Comparison of ENCODE assay signal across 37 cellular contexts in the genomic region with DNA sequence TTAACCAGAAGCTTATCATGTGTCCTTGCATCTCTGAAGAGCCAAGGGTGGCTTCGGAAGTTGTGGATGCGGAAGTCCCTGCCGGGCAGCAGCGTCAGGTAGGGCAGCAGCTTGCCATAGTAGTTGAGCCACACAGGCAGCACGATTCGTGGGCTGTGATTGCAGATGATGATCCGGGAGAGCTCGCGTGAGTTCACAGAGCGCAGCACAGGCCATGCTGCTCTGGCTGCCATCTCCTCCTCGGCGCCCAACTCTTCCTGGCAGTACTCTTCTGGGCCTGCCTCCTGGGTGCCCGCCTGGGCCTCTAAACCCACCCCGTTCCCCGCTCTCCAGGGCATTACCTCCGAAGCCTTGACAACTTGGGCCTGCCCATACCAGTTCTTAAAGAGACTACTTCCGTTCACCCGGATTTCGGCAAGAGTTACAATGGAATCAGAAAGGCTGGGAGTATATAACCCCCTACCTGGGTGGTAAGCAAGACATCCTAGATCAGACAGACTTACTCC. TPM values are rescaled to one million over a fixed set of nuclear protein-coding genes. Genes with fewer than 3 reads are reported as not detected.
"Had no signal": no experiment of that assay in that cellular context is flagged by ENCODE, and none has a peak within 500 bp of the region (broad histone marks: within the 10 kb centered on the region; RNA-seq: fewer than 3 reads in every experiment).

Gene VHLL (minus strand): TSS at position 456 of the 506 bp plus-strand sequence. CDS start 118 bp downstream, at position 338.

- DNase-seq: activated B cell treated with CpG ODN at 0.5 μM for 24 hours; activated CD4-positive, alpha-beta memory T cell treated with anti-CD3 and anti-CD28 coated beads, Interleukin-2, amount 10 ng/mL, durations not matched to agents 7 days and 5 days; activated CD4-positive, alpha-beta T cell treated with anti-CD3 and anti-CD28 coated beads for 1 hour; activated CD8-positive, alpha-beta memory T cell treated with anti-CD3 and anti-CD28 coated beads for 24 hours; activated CD8-positive, alpha-beta memory T cell treated with anti-CD3 and anti-CD28 coated beads, Interleukin-2, amount 10 ng/mL, durations not matched to agents 7 days and 5 days; activated CD8-positive, alpha-beta memory T cell treated with anti-CD3 and anti-CD28 coated beads, Interleukin-2, amount 50 U/mL, for 48 hours; activated gamma-delta T cell; activated naive CD4-positive, alpha-beta T cell treated with Interleukin-2 at 50 U/mL for 16 hours; activated naive CD8-positive, alpha-beta T cell treated with anti-CD3 and anti-CD28 coated beads, Interleukin-2, amount 10 ng/mL, durations not matched to agents 7 days and 5 days; activated T-cell treated with anti-CD3 and anti-CD28 coated beads, Interleukin-2, amount 50 U/mL, for 1 hour; amygdala; Karpas-422; KBM-7; NCI-H1048; NCI-H1105 treated with DMSO at 0.1 percent for 48 hours; NCI-H1436 treated with DMSO at 0.1 percent for 48 hours; NCI-H1694 treated with DMSO at 0.1 percent for 48 hours; NCI-H2029; NCI-H345; NCI-H524 treated with DMSO at 0.1 percent for 48 hours; PC-3; Peyer's patch; RPMI8226; SIG-M5; T-cell; T-helper 17 cell; T-helper 9 cell had no signal

- H3K36me3 ChIP-seq: ascending aorta, cardiac muscle cell, Peyer's patch had no signal

- H3K9me3 Mint-ChIP-seq: activated B cell treated with CpG ODN at 0.5 μM for 24 hours; activated CD4-positive, alpha-beta memory T cell treated with anti-CD3 and anti-CD28 coated beads, Interleukin-2, amount 10 ng/mL, durations not matched to agents 7 days and 5 days; activated naive CD4-positive, alpha-beta T cell treated with anti-CD3 and anti-CD28 coated beads, Interleukin-2, amount 50 U/mL, for 24 hours; activated naive CD8-positive, alpha-beta T cell treated with anti-CD3 and anti-CD28 coated beads, Interleukin-2, amount 10 ng/mL, durations not matched to agents 7 days and 5 days; activated T-helper 2 cell treated with anti-CD3 and anti-CD28 coated beads, Interferon-gamma antibody, Interleukin-2, Interleukin-4, amounts not matched to agents 10 μg/mL and 5 μg/mL and 100 μg/mL, durations not matched to agents 14 hours and 24 hours and 36 hours; central memory CD8-positive, alpha-beta T cell; T-cell had no signal

- H3K4me3 Mint-ChIP-seq: activated B cell treated with CpG ODN at 0.5 μM for 24 hours; activated CD4-positive, alpha-beta memory T cell treated with anti-CD3 and anti-CD28 coated beads, Interleukin-2, amount 10 ng/mL, durations not matched to agents 7 days and 5 days; activated CD8-positive, alpha-beta memory T cell treated with anti-CD3 and anti-CD28 coated beads, Interleukin-2, amount 10 ng/mL, durations not matched to agents 7 days and 5 days; activated naive CD4-positive, alpha-beta T cell treated with anti-CD3 and anti-CD28 coated beads, Interleukin-2, amount 50 U/mL, for 24 hours; activated naive CD8-positive, alpha-beta T cell treated with anti-CD3 and anti-CD28 coated beads, Interleukin-2, amount 10 ng/mL, durations not matched to agents 7 days and 5 days; central memory CD8-positive, alpha-beta T cell; T-cell; T-helper 17 cell had no signal

- H3K27ac Mint-ChIP-seq: activated B cell treated with CpG ODN at 0.5 μM for 24 hours; activated CD4-positive, alpha-beta memory T cell treated with anti-CD3 and anti-CD28 coated beads, Interleukin-2, amount 10 ng/mL, durations not matched to agents 7 days and 5 days; activated CD8-positive, alpha-beta memory T cell treated with anti-CD3 and anti-CD28 coated beads, Interleukin-2, amount 10 ng/mL, durations not matched to agents 7 days and 5 days; activated naive CD4-positive, alpha-beta T cell treated with anti-CD3 and anti-CD28 coated beads, Interleukin-2, amount 50 U/mL, for 24 hours; activated naive CD8-positive, alpha-beta T cell treated with anti-CD3 and anti-CD28 coated beads, Interleukin-2, amount 10 ng/mL, durations not matched to agents 7 days and 5 days; activated T-helper 2 cell treated with anti-CD3 and anti-CD28 coated beads, Interferon-gamma antibody, Interleukin-2, Interleukin-4, amounts not matched to agents 10 μg/mL and 5 μg/mL and 100 μg/mL, durations not matched to agents 14 hours and 24 hours and 36 hours; T-cell; T-helper 17 cell had no signal

- H3K27me3 Mint-ChIP-seq: activated B cell treated with CpG ODN at 0.5 μM for 24 hours; activated CD4-positive, alpha-beta memory T cell treated with anti-CD3 and anti-CD28 coated beads, Interleukin-2, amount 10 ng/mL, durations not matched to agents 7 days and 5 days; activated CD8-positive, alpha-beta memory T cell treated with anti-CD3 and anti-CD28 coated beads, Interleukin-2, amount 10 ng/mL, durations not matched to agents 7 days and 5 days; activated naive CD4-positive, alpha-beta T cell treated with anti-CD3 and anti-CD28 coated beads, Interleukin-2, amount 50 U/mL, for 24 hours; activated naive CD8-positive, alpha-beta T cell treated with anti-CD3 and anti-CD28 coated beads, Interleukin-2, amount 10 ng/mL, durations not matched to agents 7 days and 5 days; central memory CD8-positive, alpha-beta T cell; T-cell; T-helper 17 cell had no signal

- H3K36me3 Mint-ChIP-seq: activated naive CD4-positive, alpha-beta T cell treated with anti-CD3 and anti-CD28 coated beads, Interleukin-2, amount 50 U/mL, for 24 hours; activated naive CD8-positive, alpha-beta T cell treated with anti-CD3 and anti-CD28 coated beads, Interleukin-2, amount 10 ng/mL, durations not matched to agents 7 days and 5 days; T-cell had no signal

- ATAC-seq: activated CD8-positive, alpha-beta memory T cell treated with anti-CD3 and anti-CD28 coated beads, Interleukin-2, amount 10 ng/mL, durations not matched to agents 7 days and 5 days; PC-3; Right ventricle myocardium inferior; SK-N-SH treated with all-trans-retinoic acid at 6 μM for 48 hours; T-cell; T-helper 17 cell had no signal

- H3K4me3 ChIP-seq: ascending aorta, cardiac muscle cell, Peyer's patch had no signal

- H3K27me3 ChIP-seq: ascending aorta, cardiac muscle cell, Peyer's patch had no signal

- H3K9me3 ChIP-seq: ascending aorta, Peyer's patch had no signal

- H3K27ac ChIP-seq: ascending aorta, cardiac muscle cell, Peyer's patch, VCaP had no signal

RNA-seq across cellular contexts. Expression of gene VHLL, which starts in this region (rescaled TPM):
- total RNA-seq: activated B cell treated with CpG ODN at 0.5 μM for 24 hours; activated CD4-positive, alpha-beta memory T cell treated with anti-CD3 and anti-CD28 coated beads, Interleukin-2, amount 10 ng/mL, durations not matched to agents 7 days and 5 days; activated CD8-positive, alpha-beta memory T cell treated with anti-CD3 and anti-CD28 coated beads, Interleukin-2, amount 10 ng/mL, durations not matched to agents 7 days and 5 days; activated naive CD8-positive, alpha-beta T cell treated with anti-CD3 and anti-CD28 coated beads, Interleukin-2, amount 10 ng/mL, durations not matched to agents 7 days and 5 days; activated T-helper 2 cell treated with anti-CD3 and anti-CD28 coated beads, Interferon-gamma antibody, Interleukin-2, Interleukin-4, amounts not matched to agents 10 μg/mL and 5 μg/mL and 100 μg/mL, durations not matched to agents 14 hours and 24 hours and 36 hours; ascending aorta; NCI-H460; Peyer's patch; Right ventricle myocardium inferior; SK-MEL-5; T-helper 17 cell had no signal
